ENCODE assay signal across 16 cellular contexts in genomic region chr15:38668433-38669159, GRCh38.
DNase-seq lines count a peak whose midpoint lies in the region; ATAC-seq and TF ChIP-seq lines count a peak whose summit lies in the region.
"Had no signal": no experiment of that assay in that cellular context is flagged by ENCODE, and none has a peak within 500 bp of the region (broad histone marks: within the 10 kb centered on the region; RNA-seq: fewer than 3 reads in every experiment).

No MANE protein-coding gene starts in this region.

- TF ChIP-seq CTCF in WERI-Rb-1 (IDR thresholded peaks at IDR 0.05; ENCODE audit: low read depth, low read length) = no peak

- H3K27me3 Mint-ChIP-seq in T-helper 1 cell treated with Interleukin-12 subunit alpha and Interleukin-12 subunit beta and Interleukin-4 antibody, amounts not matched to agents 30 μg/mL and 1 μg/mL, for 36 hours (ENCODE audit: low read depth) = no peaks in the 10 kb centered on the region
- no peaks in the 10 kb centered on the region for H3K27me3 Mint-ChIP-seq in CD4-positive, alpha-beta memory T cell
- peaks cover 3 to 6% (median 4%) of the 10 kb centered on the region in 3 donors for H3K27me3 Mint-ChIP-seq in immature natural killer cell (ENCODE audit: low read depth in 3 of 3)

- no peak for ATAC-seq in GM18505 (IDR thresholded peaks at IDR 0.05; ENCODE audit: unreplicated experiment)
- ATAC-seq: gastrocnemius medialis had no signal

- POLR2A ChIA-PET in CD4-positive, alpha-beta memory T cell (lab: Charles Lee; ENCODE audit: partially characterized antibody) = interaction anchor here (1.2 to 22.6 kb wide), 6 partner anchors 13 to 183 kb away, joined by 3 to 520 read pairs (median 6); partner anchors contain the start of gene RASGRP1

- intact Hi-C loops in CD4-positive, alpha-beta memory T cell (cut with micrococcal nuclease) = no loop called here

- no peak for DNase-seq in T-helper 1 cell
- no peak for DNase-seq in CD4-positive, alpha-beta memory T cell
- DNase-seq in WERI-Rb-1 = peak; percentile 16
- DNase-seq in immature natural killer cell = no peak
- no peak for DNase-seq in NOMO-1 treated with dmso at 0.1 percent for 144 hours (lab: John Stamatoyannopoulos, UW; ENCODE audit: unreplicated experiment)
- DNase-seq in RPMI8226 = no peak
- DNase-seq: erythroblast, gastrocnemius medialis, mesenchymal stem cell, NCI-H1417 treated with DMSO at 0.1 percent for 48 hours, NCI-H2171 treated with DMSO at 0.1 percent for 48 hours, SW 1271 had no signal

- H3K27me3 ChIP-seq in CD4-positive, alpha-beta memory T cell (ENCODE audit: insufficient read depth, low read length) = no peaks in the 10 kb centered on the region
- H3K27me3 ChIP-seq in WERI-Rb-1 (ENCODE audit: insufficient read depth, low read depth, severe bottlenecking) = peaks cover 37% of the 10 kb centered on the region
- H3K27me3 ChIP-seq: BLaER1 treated with 17β-estradiol and CSF1 and Interleukin-3, amounts not matched to agents 10 nM and 100 nM; gastrocnemius medialis; tibial nerve had no signal

- H3K4me1 ChIP-seq in CD4-positive, alpha-beta memory T cell (ENCODE audit: insufficient read depth, low read length) = peaks cover 97% of the 10 kb centered on the region
- H3K4me1 ChIP-seq: gastrocnemius medialis, tibial nerve had no signal

- no peaks in the 10 kb centered on the region for H3K9me3 Mint-ChIP-seq in T-helper 1 cell treated with Interleukin-12 subunit alpha and Interleukin-12 subunit beta and Interleukin-4 antibody, amounts not matched to agents 30 μg/mL and 1 μg/mL, for 36 hours
- peaks cover 0 to 6% (median 0%) of the 10 kb centered on the region in 8 donors for H3K9me3 Mint-ChIP-seq in CD4-positive, alpha-beta memory T cell
- no peaks in the 10 kb centered on the region for H3K9me3 Mint-ChIP-seq in immature natural killer cell

- H3K27ac ChIP-seq in CD4-positive, alpha-beta memory T cell (ENCODE audit: low read depth, low read length) = peak overlapping the region; percentile 2
- H3K27ac ChIP-seq in WERI-Rb-1 = no peak overlapping the region
- H3K27ac ChIP-seq: BLaER1 treated with 17β-estradiol and CSF1 and Interleukin-3, amounts not matched to agents 10 nM and 100 nM; gastrocnemius medialis; tibial nerve had no signal

- peak overlapping the region; percentile 37 for H3K27ac Mint-ChIP-seq in T-helper 1 cell treated with Interleukin-12 subunit alpha and Interleukin-12 subunit beta and Interleukin-4 antibody, amounts not matched to agents 30 μg/mL and 1 μg/mL, for 36 hours
- peak overlapping the region; percentile 14 to 98 (median 86) for H3K27ac Mint-ChIP-seq in CD4-positive, alpha-beta memory T cell
- H3K27ac Mint-ChIP-seq in immature natural killer cell = peak overlapping the region in 4 of 6 donors; percentile 17 to 63 (median 25)

- H3K4me3 ChIP-seq in CD4-positive, alpha-beta memory T cell (ENCODE audit: low read length in 2 of 2) = no peak overlapping the region
- no peak overlapping the region for H3K4me3 ChIP-seq in WERI-Rb-1 (ENCODE audit: low read depth, low read length)
- H3K4me3 ChIP-seq: BLaER1 treated with 17β-estradiol and CSF1 and Interleukin-3, amounts not matched to agents 10 nM and 100 nM; gastrocnemius medialis; tibial nerve had no signal

- H3K9me3 ChIP-seq in CD4-positive, alpha-beta memory T cell (ENCODE audit: control insufficient read depth in 1 of 2, low read length in 2 of 2) = no peaks in the 10 kb centered on the region
- no peaks in the 10 kb centered on the region for H3K9me3 ChIP-seq in WERI-Rb-1 (ENCODE audit: severe bottlenecking)
- H3K9me3 ChIP-seq: gastrocnemius medialis, tibial nerve had no signal

- CTCF ChIA-PET in CD4-positive, alpha-beta memory T cell (lab: Charles Lee; ENCODE audit: partially characterized antibody) = interaction anchor here (0.8 to 11.9 kb wide), 8 partner anchors 10 to 104 kb away, joined by 3 to 186 read pairs (median 6); partner anchors contain the start of gene RASGRP1

- H3K36me3 Mint-ChIP-seq in T-helper 1 cell treated with Interleukin-12 subunit alpha and Interleukin-12 subunit beta and Interleukin-4 antibody, amounts not matched to agents 30 μg/mL and 1 μg/mL, for 36 hours (ENCODE audit: low read depth) = peaks cover 15% of the 10 kb centered on the region
- H3K36me3 Mint-ChIP-seq in CD4-positive, alpha-beta memory T cell = no peaks in the 10 kb centered on the region
- H3K36me3 Mint-ChIP-seq in immature natural killer cell = peaks cover 0 to 4% (median 0%) of the 10 kb centered on the region in 3 donors

- H3K4me3 Mint-ChIP-seq in T-helper 1 cell treated with Interleukin-12 subunit alpha and Interleukin-12 subunit beta and Interleukin-4 antibody, amounts not matched to agents 30 μg/mL and 1 μg/mL, for 36 hours = no peak overlapping the region
- peak overlapping the region in 1 of 8 donors; percentile 29 for H3K4me3 Mint-ChIP-seq in CD4-positive, alpha-beta memory T cell
- H3K4me3 Mint-ChIP-seq in immature natural killer cell = no peak overlapping the region

- TF ChIP-seq POLR2A in GM18505 (IDR thresholded peaks at IDR 0.05; ENCODE audit: borderline replicate concordance, extremely low read depth, insufficient read depth, insufficient read length) = no peak

- peaks cover 82% of the 10 kb centered on the region for H3K4me1 Mint-ChIP-seq in T-helper 1 cell treated with Interleukin-12 subunit alpha and Interleukin-12 subunit beta and Interleukin-4 antibody, amounts not matched to agents 30 μg/mL and 1 μg/mL, for 36 hours (ENCODE audit: low read depth)
- H3K4me1 Mint-ChIP-seq in CD4-positive, alpha-beta memory T cell = peaks cover 68 to 92% (median 81%) of the 10 kb centered on the region in 4 donors
- peaks cover 62 to 70% of the 10 kb centered on the region in 2 donors for H3K4me1 Mint-ChIP-seq in immature natural killer cell

- no peaks in the 10 kb centered on the region for H3K36me3 ChIP-seq in CD4-positive, alpha-beta memory T cell (ENCODE audit: insufficient read depth, low read length)
- no peaks in the 10 kb centered on the region for H3K36me3 ChIP-seq in WERI-Rb-1
- H3K36me3 ChIP-seq: BLaER1 treated with 17β-estradiol and CSF1 and Interleukin-3, amounts not matched to agents 10 nM and 100 nM; gastrocnemius medialis; tibial nerve had no signal

Comparison
In these comparisons a context has a peak if more than half of its experiments do, and no peak if none do; other contexts are left out.
1. H3K27ac Mint-ChIP-seq: peak in every context shown above with its lines; median percentile 86 in CD4-positive, alpha-beta memory T cell; 37 in T-helper 1 cell treated with Interleukin-12 subunit alpha and Interleukin-12 subunit beta and Interleukin-4 antibody, amounts not matched to agents 30 μg/mL and 1 μg/mL, for 36 hours; 25 in immature natural killer cell.